In the genomic region with DNA sequence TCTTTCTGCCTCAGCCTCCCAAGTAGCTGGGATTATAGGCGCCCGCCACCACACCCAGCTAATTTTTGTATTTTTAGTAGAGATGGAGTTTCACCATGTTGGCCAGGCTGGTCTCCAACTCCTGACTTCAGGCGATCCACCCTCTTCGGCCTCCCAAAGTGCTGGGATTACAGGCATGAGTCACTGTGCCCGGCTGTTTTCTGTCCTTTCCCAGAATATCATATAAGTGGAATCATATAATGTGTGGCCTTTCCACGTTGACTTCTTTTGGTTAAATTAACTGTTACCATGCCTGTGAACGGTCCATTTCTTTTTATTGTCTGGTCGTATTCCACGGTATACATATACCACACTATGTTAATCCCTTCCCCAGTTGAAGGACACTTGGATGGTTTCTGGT, we compare ENCODE assay signal across 2 cellular contexts. TPM values are rescaled to one million over a fixed set of nuclear protein-coding genes. Genes with fewer than 3 reads are reported as not detected.
"Had no signal": no experiment of that assay in that cellular context is flagged by ENCODE, and none has a peak within 500 bp of the region (broad histone marks: within the 10 kb centered on the region; RNA-seq: fewer than 3 reads in every experiment).

No MANE protein-coding gene starts in this region.

RNA-seq across cellular contexts. Expression of gene NPTX2, which starts 44.4 kb away (rescaled TPM):
- total RNA-seq: M059J, MCF 10A had no signal
